8 cellular contexts compared by ENCODE assay signal in genomic region chr5:133240425-133241091, GRCh38.
A peak's percentile ranks its signal among the peaks of the same experiment; 100 is the strongest.
DNase-seq lines count a peak whose midpoint lies in the region; ATAC-seq and TF ChIP-seq lines count a peak whose summit lies in the region.

No MANE protein-coding gene starts in this region.

- H3K27me3 ChIP-seq in CD8-positive, alpha-beta memory T cell (ENCODE audit: insufficient read depth, low read length, poor library complexity, severe bottlenecking): no peaks in the 10 kb centered on the region
- H3K27me3 ChIP-seq in stomach (peaks cover 0 to 13% (median 0%) of the 10 kb centered on the region in 3 donors), H7 (ENCODE audit: control insufficient read depth, insufficient read depth, low read length) (no peaks in the 10 kb centered on the region)

- H3K36me3 Mint-ChIP-seq in CD8-positive, alpha-beta memory T cell: no peaks in the 10 kb centered on the region

- H3K4me3 Mint-ChIP-seq in CD8-positive, alpha-beta memory T cell: no peak overlapping the region

- 74 to 80% (median 79%) methylated on average over 7 to 9 of the region's 9 CpGs for WGBS in stomach, 5 donors

- TF ChIP-seq POLR2A in stomach (IDR thresholded peaks at IDR 0.05): no peak

- H3K4me1 Mint-ChIP-seq in CD8-positive, alpha-beta memory T cell: peaks cover 0 to 10% (median 2%) of the 10 kb centered on the region in 3 donors

- ATAC-seq in GM19351 (IDR thresholded peaks at IDR 0.05; ENCODE audit: unreplicated experiment): peak; percentile 87

- DNase-seq in CD8-positive, alpha-beta memory T cell: no peak
- DNase-seq in HuH-7.5 (ENCODE audit: low spot score): peak; percentile 68
- peak; percentile 60 for DNase-seq in activated CD8-positive, alpha-beta memory T cell treated with anti-CD3 and anti-CD28 coated beads, Interleukin-2, amount 50 U/mL, for 48 hours
- DNase-seq in islet precursor cell: peak; percentile 79
- DNase-seq in stomach: peak; percentile 50
- DNase-seq in H7: no peak
- DNase-seq in germinal center (ENCODE audit: low spot score): no peak

- H3K27ac ChIP-seq in CD8-positive, alpha-beta memory T cell (ENCODE audit: low read depth, low read length): peak overlapping the region; percentile 54
- H3K27ac ChIP-seq in stomach: no peak overlapping the region

- H3K9me3 ChIP-seq in CD8-positive, alpha-beta memory T cell (ENCODE audit: low read length): no peaks in the 10 kb centered on the region
- H3K9me3 ChIP-seq in stomach: no peaks in the 10 kb centered on the region

- POLR2A ChIA-PET in CD8-positive, alpha-beta memory T cell (lab: Charles Lee): no interaction called here

- no peaks in the 10 kb centered on the region for H3K36me3 ChIP-seq in CD8-positive, alpha-beta memory T cell (ENCODE audit: insufficient read depth, low read length)
- no peaks in the 10 kb centered on the region for H3K36me3 ChIP-seq in stomach
- H3K36me3 ChIP-seq in H7 (replicated peaks; ENCODE audit: control insufficient read depth, insufficient read depth, low read length): no peaks in the 10 kb centered on the region

- no peak overlapping the region for H3K4me3 ChIP-seq in CD8-positive, alpha-beta memory T cell (ENCODE audit: low read length)
- H3K4me3 ChIP-seq in stomach (no peak overlapping the region), H7 (ENCODE audit: insufficient read depth, low read depth, low read length) (no peak overlapping the region)

- CTCF ChIA-PET in CD8-positive, alpha-beta memory T cell (lab: Charles Lee): no interaction called here

- TF ChIP-seq CTCF in stomach (IDR thresholded peaks at IDR 0.05): no peak

- no peak for TF ChIP-seq EP300 in stomach (IDR thresholded peaks at IDR 0.05)

- H3K9me3 Mint-ChIP-seq in CD8-positive, alpha-beta memory T cell: no peaks in the 10 kb centered on the region

- intact Hi-C loops in stomach (cut with DNase I; ENCODE audit: low total_unique reads): no loop called here

- no peak overlapping the region for H3K27ac Mint-ChIP-seq in CD8-positive, alpha-beta memory T cell

- H3K4me1 ChIP-seq in CD8-positive, alpha-beta memory T cell (ENCODE audit: insufficient read depth, low read length): no peaks in the 10 kb centered on the region
- H3K4me1 ChIP-seq in stomach: no peaks in the 10 kb centered on the region

- peaks cover 5 to 7% of the 10 kb centered on the region in 2 donors for H3K27me3 Mint-ChIP-seq in CD8-positive, alpha-beta memory T cell

Comparison
In these comparisons a context has a peak if more than half of its experiments do, and no peak if none do; other contexts are left out.
1. DNase-seq: peak in HuH-7.5 (single experiment), activated CD8-positive, alpha-beta memory T cell treated with anti-CD3 and anti-CD28 coated beads, Interleukin-2, amount 50 U/mL, for 48 hours (single experiment), islet precursor cell (single experiment) and stomach (single experiment); none in CD8-positive, alpha-beta memory T cell (0 of 5), H7 (single experiment) and germinal center (single experiment).